1 cellular context compared by ENCODE assay signal in the genomic region with DNA sequence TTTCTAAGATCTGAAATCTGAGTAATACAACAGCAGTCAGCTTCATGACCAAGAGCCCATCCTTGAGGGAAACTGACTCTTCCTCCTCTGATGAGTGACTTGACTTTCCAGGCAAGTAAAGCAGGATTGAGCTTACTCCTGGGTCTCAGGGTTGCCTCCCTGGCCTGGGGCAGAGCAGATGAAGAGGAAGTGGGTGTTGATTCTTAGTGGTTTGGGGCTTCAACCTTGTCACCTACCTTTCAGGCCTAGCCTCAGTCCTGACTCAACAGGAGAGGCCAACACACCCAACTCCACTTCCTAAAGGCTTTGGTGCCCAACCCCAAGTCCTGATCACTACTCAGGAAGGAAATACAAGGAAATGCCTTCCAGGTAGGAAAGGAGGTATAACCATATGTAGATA.
A peak's percentile ranks its signal among the peaks of the same experiment; 100 is the strongest.
TF ChIP-seq lines count a peak whose summit lies in the region.

No MANE protein-coding gene starts in this region.

TF ChIP-seq in GM12878, 131 proteins besides CTCF, POLR2A, EP300 and RAD21:
- TF ChIP-seq SMARCA5 (IDR thresholded peaks at IDR 0.05) = no peak
- TF ChIP-seq, protein P1, sequence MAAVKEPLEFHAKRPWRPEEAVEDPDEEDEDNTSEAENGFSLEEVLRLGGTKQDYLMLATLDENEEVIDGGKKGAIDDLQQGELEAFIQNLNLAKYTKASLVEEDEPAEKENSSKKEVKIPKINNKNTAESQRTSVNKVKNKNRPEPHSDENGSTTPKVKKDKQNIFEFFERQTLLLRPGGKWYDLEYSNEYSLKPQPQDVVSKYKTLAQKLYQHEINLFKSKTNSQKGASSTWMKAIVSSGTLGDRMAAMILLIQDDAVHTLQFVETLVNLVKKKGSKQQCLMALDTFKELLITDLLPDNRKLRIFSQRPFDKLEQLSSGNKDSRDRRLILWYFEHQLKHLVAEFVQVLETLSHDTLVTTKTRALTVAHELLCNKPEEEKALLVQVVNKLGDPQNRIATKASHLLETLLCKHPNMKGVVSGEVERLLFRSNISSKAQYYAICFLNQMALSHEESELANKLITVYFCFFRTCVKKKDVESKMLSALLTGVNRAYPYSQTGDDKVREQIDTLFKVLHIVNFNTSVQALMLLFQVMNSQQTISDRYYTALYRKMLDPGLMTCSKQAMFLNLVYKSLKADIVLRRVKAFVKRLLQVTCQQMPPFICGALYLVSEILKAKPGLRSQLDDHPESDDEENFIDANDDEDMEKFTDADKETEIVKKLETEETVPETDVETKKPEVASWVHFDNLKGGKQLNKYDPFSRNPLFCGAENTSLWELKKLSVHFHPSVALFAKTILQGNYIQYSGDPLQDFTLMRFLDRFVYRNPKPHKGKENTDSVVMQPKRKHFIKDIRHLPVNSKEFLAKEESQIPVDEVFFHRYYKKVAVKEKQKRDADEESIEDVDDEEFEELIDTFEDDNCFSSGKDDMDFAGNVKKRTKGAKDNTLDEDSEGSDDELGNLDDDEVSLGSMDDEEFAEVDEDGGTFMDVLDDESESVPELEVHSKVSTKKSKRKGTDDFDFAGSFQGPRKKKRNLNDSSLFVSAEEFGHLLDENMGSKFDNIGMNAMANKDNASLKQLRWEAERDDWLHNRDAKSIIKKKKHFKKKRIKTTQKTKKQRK (IDR thresholded peaks at IDR 0.05; ENCODE audit: low read depth, low read length) = no peak
- TF ChIP-seq SPI1 (IDR thresholded peaks at IDR 0.05; ENCODE audit: borderline replicate concordance, insufficient read depth, low read depth, low read length) = peak; percentile 44; the same call in 1 of the 2 replicates
- no peak for TF ChIP-seq GATAD2B (conservative IDR thresholded peaks at IDR 0.05; ENCODE audit: low read depth)
- TF ChIP-seq SREBF2 (IDR thresholded peaks at IDR 0.05; ENCODE audit: low read length) = no peak
